ENCODE assay signal across 29 cellular contexts in genomic region chr21:43824883-43825609, GRCh38. TPM values are rescaled to one million over a fixed set of nuclear protein-coding genes. Genes with fewer than 3 reads are reported as not detected.
DNase-seq lines count a peak whose midpoint lies in the region; ATAC-seq and TF ChIP-seq lines count a peak whose summit lies in the region.
"Had no signal": no experiment of that assay in that cellular context is flagged by ENCODE, and none has a peak within 500 bp of the region (broad histone marks: within the 10 kb centered on the region; RNA-seq: fewer than 3 reads in every experiment).

No MANE protein-coding gene starts in this region.

- H2AFZ ChIP-seq in HCT116 (ENCODE audit: low read depth, low read length, poor library complexity, severe bottlenecking), result no peak overlapping the region
- H2AFZ ChIP-seq: hepatocyte had no signal

- H3K9me3 ChIP-seq in BLaER1, result peaks cover 10% of the 10 kb centered on the region
- no peaks in the 10 kb centered on the region for H3K9me3 ChIP-seq in HCT116 (ENCODE audit: control insufficient read depth in 1 of 2, insufficient read depth in 1 of 2, low read depth in 1 of 2, low read length in 2 of 2)
- no peaks in the 10 kb centered on the region for H3K9me3 ChIP-seq in colonic mucosa
- no peaks in the 10 kb centered on the region for H3K9me3 ChIP-seq in psoas muscle
- H3K9me3 ChIP-seq in HAP-1, result no peaks in the 10 kb centered on the region
- H3K9me3 ChIP-seq: Caco-2, stomach, thyroid gland, vagina had no signal

- ATAC-seq in HCT116 (no peak), psoas muscle (no peak), HG02623 (IDR thresholded peaks at IDR 0.05; ENCODE audit: unreplicated experiment) (no peak)
- ATAC-seq: activated CD8-positive, alpha-beta T cell treated with anti-CD3 and anti-CD28 coated beads for 36 hours; Panc1 had no signal

- 75 to 81% (median 76%) methylated on average over 16 of the region's 16 CpGs for WGBS in psoas muscle, 3 donors

- H3K4me3 ChIP-seq in BLaER1 (no peak overlapping the region), HCT116 (replicated peaks in 1 of 2; ENCODE audit: low read depth in 1 of 2, low read length in 2 of 2) (no peak overlapping the region), colonic mucosa (no peak overlapping the region), psoas muscle (no peak overlapping the region), HAP-1 (no peak overlapping the region)
- H3K4me3 ChIP-seq: hepatocyte, stomach, thyroid gland, vagina had no signal

- intact Hi-C loops in HCT116 (cut with micrococcal nuclease) (no loop called here), colonic mucosa (cut with DNase I) (no loop called here), psoas muscle (cut with DNase I) (loop anchor here in 1 of 2 donors (5.0 kb wide), 1 partner anchor 37 kb away; no protein-coding TSS in a partner anchor), CD14-positive monocyte (cut with micrococcal nuclease) (no loop called here)

- no peak for TF ChIP-seq RAD21 in HCT116 (IDR thresholded peaks at IDR 0.05; ENCODE audit: low read depth)

- peaks cover 3 to 10% (median 9%) of the 10 kb centered on the region in 3 donors for H3K27me3 Mint-ChIP-seq in CD14-positive monocyte (ENCODE audit: low read depth in 3 of 3)

- H3K4me3 Mint-ChIP-seq in CD14-positive monocyte, result no peak overlapping the region
- H3K4me3 Mint-ChIP-seq: activated CD8-positive, alpha-beta T cell treated with anti-CD3 and anti-CD28 coated beads for 36 hours; activated T-helper 1 cell treated with anti-CD3 and anti-CD28 coated beads, Interleukin-12 subunit alpha, Interleukin-12 subunit beta, Interleukin-2, Interleukin-4 antibody, amounts not matched to agents 30 ng/mL and 10 ng/mL and 1 ng/mL, durations not matched to agents 14 hours and 24 hours and 36 hours; H9; nephron progenitor cell had no signal

- no peak for TF ChIP-seq POLR2A in HCT116 (IDR thresholded peaks at IDR 0.05; ENCODE audit: borderline replicate concordance, extremely low read depth, insufficient read depth, insufficient read length)

- H3K4me1 Mint-ChIP-seq in CD14-positive monocyte, result peaks cover 44% of the 10 kb centered on the region

- H3K27ac ChIP-seq in BLaER1, result no peak overlapping the region
- H3K27ac ChIP-seq in HCT116 (ENCODE audit: low read depth, low read length), result no peak overlapping the region; the same call in 1 of the 2 replicates
- no peak overlapping the region for H3K27ac ChIP-seq in colonic mucosa
- H3K27ac ChIP-seq in psoas muscle, result peak overlapping the region; percentile 16
- H3K27ac ChIP-seq: hepatocyte, stomach, thyroid gland, vagina had no signal

- H3K4me2 ChIP-seq in BLaER1 (0 out of 2 replicates have a peak overlapping the region, but pooled peaks have one; percentile 12), HCT116 (ENCODE audit: low read length) (peak overlapping the region; percentile 28; the same call in 1 of the 2 replicates)
- H3K4me2 ChIP-seq: hepatocyte had no signal

- RAD21 ChIA-PET in HCT116 (lab: Charles Lee; ENCODE audit: low non-redundant PET in 1 of 2, low total read pairs in 2 of 2, uncharacterized antibody in 2 of 2, unreplicated experiment in 2 of 2), result no interaction called here

- H3K9ac ChIP-seq in BLaER1, result no peak overlapping the region
- no peak overlapping the region for H3K9ac ChIP-seq in HCT116 (ENCODE audit: low read length)
- H3K9ac ChIP-seq in colonic mucosa (ENCODE audit: low read depth in 2 of 2, low read length in 2 of 2), result no peak overlapping the region

- in situ Hi-C loops in HAP-1 (cut with MboI; ENCODE audit: low sequenced_read_pairs), result loop anchor here (10.0 kb wide), 1 partner anchor 120 kb away; no protein-coding TSS in a partner anchor

- CTCF ChIA-PET in HCT116 (lab: Charles Lee), result no interaction called here

- BruUV-seq in HCT116 (replicated peaks; lab: Mats Ljungman, UMichigan), result no TSS peak

- H3K27ac Mint-ChIP-seq in CD14-positive monocyte, result no peak overlapping the region
- H3K27ac Mint-ChIP-seq: activated CD8-positive, alpha-beta T cell treated with anti-CD3 and anti-CD28 coated beads for 36 hours; activated T-helper 1 cell treated with anti-CD3 and anti-CD28 coated beads, Interleukin-12 subunit alpha, Interleukin-12 subunit beta, Interleukin-2, Interleukin-4 antibody, amounts not matched to agents 30 ng/mL and 10 ng/mL and 1 ng/mL, durations not matched to agents 14 hours and 24 hours and 36 hours; nephron progenitor cell had no signal

- no peaks in the 10 kb centered on the region for H3K27me3 ChIP-seq in BLaER1
- H3K27me3 ChIP-seq in HCT116 (ENCODE audit: insufficient read depth, low read length), result no peaks in the 10 kb centered on the region
- no peaks in the 10 kb centered on the region for H3K27me3 ChIP-seq in colonic mucosa
- H3K27me3 ChIP-seq in psoas muscle (ENCODE audit: insufficient read depth in 3 of 3, low read length in 2 of 3), result no peaks in the 10 kb centered on the region
- no peaks in the 10 kb centered on the region for H3K27me3 ChIP-seq in HAP-1 (ENCODE audit: low read depth)
- H3K27me3 ChIP-seq: hepatocyte, thyroid gland, vagina had no signal

- H3K36me3 ChIP-seq in BLaER1 (peaks cover 6% of the 10 kb centered on the region; the same call in 1 of the 2 replicates), HCT116 (ENCODE audit: control insufficient read depth in 1 of 2, insufficient read depth in 2 of 2, low read length in 2 of 2) (no peaks in the 10 kb centered on the region), colonic mucosa (no peaks in the 10 kb centered on the region), psoas muscle (ENCODE audit: insufficient read depth in 1 of 2, low read depth in 1 of 2) (no peaks in the 10 kb centered on the region), HAP-1 (replicated peaks) (no peaks in the 10 kb centered on the region)
- H3K36me3 ChIP-seq: stomach, thyroid gland, vagina had no signal

- POLR2A ChIA-PET in HCT116 (lab: Charles Lee), result no interaction called here

- TF ChIP-seq CTCF in HCT116 (IDR thresholded peaks at IDR 0.05 in 2 of 3, conservative IDR thresholded peaks at IDR 0.05 in 1 of 3; ENCODE audit: borderline replicate concordance in 1 of 3, insufficient read depth in 1 of 3, low read depth in 2 of 3, low read length in 2 of 3) (no peak), colonic mucosa (IDR thresholded peaks at IDR 0.05) (no peak), psoas muscle (IDR thresholded peaks at IDR 0.05) (no peak), CD14-positive monocyte (IDR thresholded peaks at IDR 0.05) (no peak)

- H3K36me3 Mint-ChIP-seq in CD14-positive monocyte, result no peaks in the 10 kb centered on the region

- no peaks in the 10 kb centered on the region for H3K9me2 ChIP-seq in HCT116 (ENCODE audit: insufficient read depth)

- peaks cover 0 to 3% (median 0%) of the 10 kb centered on the region in 7 donors for H3K9me3 Mint-ChIP-seq in CD14-positive monocyte
- H3K9me3 Mint-ChIP-seq: activated CD8-positive, alpha-beta T cell treated with anti-CD3 and anti-CD28 coated beads for 36 hours; activated T-helper 1 cell treated with anti-CD3 and anti-CD28 coated beads, Interleukin-12 subunit alpha, Interleukin-12 subunit beta, Interleukin-2, Interleukin-4 antibody, amounts not matched to agents 30 ng/mL and 10 ng/mL and 1 ng/mL, durations not matched to agents 14 hours and 24 hours and 36 hours had no signal

- no peaks in the 10 kb centered on the region for H3K79me2 ChIP-seq in HCT116 (ENCODE audit: insufficient read depth, low read length)
- H3K79me2 ChIP-seq: hepatocyte had no signal

- H4K20me1 ChIP-seq in BLaER1 (no peaks in the 10 kb centered on the region), HCT116 (ENCODE audit: insufficient read depth) (no peaks in the 10 kb centered on the region)

- no peak for DNase-seq in HCT116 (ENCODE audit: low read depth, low spot score)
- peak; percentile 59 for DNase-seq in colonic mucosa
- DNase-seq in psoas muscle, result peak in 1 of 2 donors; percentile 11
- no peak for DNase-seq in HAP-1 (ENCODE audit: low spot score in 2 of 2)
- no peak for DNase-seq in CD14-positive monocyte (ENCODE audit: low spot score)
- DNase-seq in DMS53 treated with DMSO at 0.1 percent for 48 hours (lab: John Stamatoyannopoulos, UW; ENCODE audit: unreplicated experiment), result no peak
- DNase-seq: activated CD8-positive, alpha-beta memory T cell treated with anti-CD3 and anti-CD28 coated beads, Interleukin-2, amount 50 U/mL, for 48 hours; activated CD8-positive, alpha-beta T cell treated with anti-CD3 and anti-CD28 coated beads for 36 hours; activated naive CD4-positive, alpha-beta T cell treated with Interleukin-2 at 50 U/mL for 16 hours; Caco-2; left cardiac atrium; NCI-H146; NCI-H2171; NCI-H524 treated with DMSO at 0.1 percent for 48 hours; nephron progenitor cell; SHP77 treated with DMSO at 0.1 percent for 48 hours; stimulated activated CD4-positive, alpha-beta T cell treated with anti-CD3 and anti-CD28 coated beads, Interleukin-12 subunit alpha, Interleukin-12 subunit beta, amount 100 ng/mL, for 4 hours; stimulated activated CD4-positive, alpha-beta T cell treated with anti-CD3 and anti-CD28 coated beads, Interleukin-2, amount 100 ng/mL, for 48 hours; stomach; SW 1271; T-helper 9 cell; thyroid gland had no signal

- H3K4me1 ChIP-seq in BLaER1, result peaks cover 17% of the 10 kb centered on the region; the same call in 1 of the 2 replicates
- peaks cover 0 to 24% of the 10 kb centered on the region in 2 experiments; a peak in 2 of 4 replicates for H3K4me1 ChIP-seq in HCT116 (ENCODE audit: control insufficient read depth in 1 of 2, insufficient read depth in 2 of 2, low read length in 2 of 2)
- H3K4me1 ChIP-seq in colonic mucosa, result no peaks in the 10 kb centered on the region
- H3K4me1 ChIP-seq in psoas muscle, result peaks cover 18% of the 10 kb centered on the region
- H3K4me1 ChIP-seq in HAP-1, result no peaks in the 10 kb centered on the region
- H3K4me1 ChIP-seq: Caco-2, vagina had no signal

TF ChIP-seq in HCT116, 20 proteins besides CTCF, POLR2A, EP300 and RAD21 (continues in another document):
- TF ChIP-seq POLR2AphosphoS5 (IDR thresholded peaks at IDR 0.05; ENCODE audit: low read depth, low read length), result no peak
- TF ChIP-seq ELF1 (IDR thresholded peaks at IDR 0.05; ENCODE audit: borderline replicate concordance, low read depth), result no peak
- no peak for TF ChIP-seq TCF7L2 (IDR thresholded peaks at IDR 0.05; ENCODE audit: borderline replicate concordance, extremely low read depth, insufficient read depth, insufficient read length)

RNA-seq across cellular contexts. Expression of gene RRP1, which starts 35.7 kb away (rescaled TPM):
- total RNA-seq in HCT116 (2021; ENCODE audit: unreplicated experiment), result 53.9 TPM
- polyA plus RNA-seq in HCT116 (2012), result 33.9 and 34.2 TPM in 2 replicates
- total RNA-seq in colonic mucosa, result 10 to 100 TPM; 14.5 to 25.7 TPM
- 10 to 100 TPM in 3 of 4 donors, 1 to 10 TPM in 1; 9.5 to 29.7 (median 19.2) TPM for total RNA-seq in psoas muscle
- polyA plus RNA-seq in psoas muscle, result 10 to 100 TPM; 14.7 to 22.0 (median 16.3) TPM
- polyA plus RNA-seq in CD14-positive monocyte, result 1 to 10 TPM; 2.7 to 4.6 TPM

RNA-seq across cellular contexts. Expression of gene AGPAT3, which starts 40.0 kb away (rescaled TPM):
- 54.1 TPM for total RNA-seq in HCT116 (2021; ENCODE audit: unreplicated experiment)
- 32.3 and 38.2 TPM in 2 replicates for polyA plus RNA-seq in HCT116 (2012)
- 100 to 1,000 TPM in 1 of 2 donors, 10 to 100 TPM in 1; 82.2 to 101 TPM for total RNA-seq in colonic mucosa
- total RNA-seq in psoas muscle, result 100 to 1,000 TPM in 1 of 4 donors, 10 to 100 TPM in 3; 47.9 to 117 (median 64.4) TPM
- polyA plus RNA-seq in psoas muscle, result 10 to 100 TPM; 28.4 to 70.0 (median 35.7) TPM
- 10 to 100 TPM; 24.9 to 26.2 TPM for polyA plus RNA-seq in CD14-positive monocyte

RNA-seq across cellular contexts. Expression of gene CSTB, which starts 48.9 kb away (rescaled TPM):
- total RNA-seq in HCT116 (2021; ENCODE audit: unreplicated experiment) (57.5 TPM), colonic mucosa (10 to 100 TPM; 67.5 to 86.6 TPM), psoas muscle (10 to 100 TPM; 16.0 to 24.8 (median 20.7) TPM)
- 114 and 120 TPM in 2 replicates for polyA plus RNA-seq in HCT116 (2012)
- polyA plus RNA-seq in psoas muscle (10 to 100 TPM; 16.7 to 35.2 (median 25.2) TPM), CD14-positive monocyte (100 to 1,000 TPM; 115 to 120 TPM)
